Comparison of ENCODE assay signal across 1 cellular context in genomic region chr12:6965026-6965661, GRCh38.
A peak's percentile ranks its signal among the peaks of the same experiment; 100 is the strongest.
TF ChIP-seq lines count a peak whose summit lies in the region.

No MANE protein-coding gene starts in this region.

TF ChIP-seq in K562, 482 proteins besides CTCF, POLR2A, EP300 and RAD21 (continued from another document and continues in another):
- TF ChIP-seq ZNF277 (CRISPR knock-in tag; IDR thresholded peaks at IDR 0.05; ENCODE audit: borderline replicate concordance) (no peak), ZNF668 (CRISPR knock-in tag; IDR thresholded peaks at IDR 0.05) (peak; percentile 46; the same call in 1 of the 2 replicates), NKRF (IDR thresholded peaks at IDR 0.05; ENCODE audit: borderline replicate concordance) (peak; percentile 35; the same call in 1 of the 2 replicates), ZBTB17 (CRISPR knock-in tag; IDR thresholded peaks at IDR 0.05) (peak; percentile 47; the same call in 1 of the 2 replicates), HCFC1 (IDR thresholded peaks at IDR 0.05; ENCODE audit: low read depth, low read length) (peak; percentile 9; the same call in 1 of the 2 replicates), CHD2 (IDR thresholded peaks at IDR 0.05; ENCODE audit: low read depth, low read length) (no peak), KAT7 (CRISPR knock-in tag; IDR thresholded peaks at IDR 0.05; ENCODE audit: borderline replicate concordance) (0 out of 2 replicates have a peak, but pooled peaks have one; percentile 29), PBX2 (CRISPR knock-in tag; IDR thresholded peaks at IDR 0.05; ENCODE audit: low read depth) (no peak), PBX2 (tag; conservative IDR thresholded peaks at IDR 0.05; ENCODE audit: low read depth) (no peak), TCF3 (CRISPR knock-in tag; IDR thresholded peaks at IDR 0.05) (no peak), SREBF2 (CRISPR knock-in tag; IDR thresholded peaks at IDR 0.05) (no peak), YY1 (IDR thresholded peaks at IDR 0.05; ENCODE audit: borderline replicate concordance in 1 of 3, control insufficient read depth in 1 of 3, extremely low read depth in 1 of 3, insufficient read depth in 3 of 3, insufficient read length in 1 of 3, insufficient replicate concordance in 2 of 3, low read depth in 1 of 3, low read length in 2 of 3) (peak in 2 of 3 experiments; percentile 23 to 39), SP1 (CRISPR knock-in tag; IDR thresholded peaks at IDR 0.05) (peak; percentile 37; the same call in 1 of the 2 replicates), MYC (IDR thresholded peaks at IDR 0.05; ENCODE audit: low read depth, low read length) (peak; percentile 94), MYC (CRISPR knock-in tag; IDR thresholded peaks at IDR 0.05; ENCODE audit: borderline replicate concordance, low read depth) (no peak), ZNF282 (CRISPR knock-in tag; IDR thresholded peaks at IDR 0.05) (no peak), NFYB (IDR thresholded peaks at IDR 0.05; ENCODE audit: extremely low read depth, insufficient read length) (no peak), MNT (conservative IDR thresholded peaks at IDR 0.05) (peak; percentile 84 to 86), MXD1 (CRISPR knock-in tag; IDR thresholded peaks at IDR 0.05; ENCODE audit: borderline replicate concordance, poor library complexity, severe bottlenecking) (peak; percentile 24), ZBTB9 (CRISPR knock-in tag; IDR thresholded peaks at IDR 0.05) (0 out of 2 replicates have a peak, but pooled peaks have one; percentile 39), ZNF592 (IDR thresholded peaks at IDR 0.05) (peak; percentile 95), MCM7 (IDR thresholded peaks at IDR 0.05) (no peak), ZNF354B (CRISPR knock-in tag; IDR thresholded peaks at IDR 0.05) (no peak), BCLAF1 (IDR thresholded peaks at IDR 0.05; ENCODE audit: borderline replicate concordance in 1 of 2, control insufficient read depth in 1 of 2, low read depth in 2 of 2, low read length in 1 of 2) (no peak), SNAPC5 (CRISPR knock-in tag; IDR thresholded peaks at IDR 0.05) (no peak), KLF6 (CRISPR knock-in tag; IDR thresholded peaks at IDR 0.05; ENCODE audit: borderline replicate concordance) (0 out of 2 replicates have a peak, but pooled peaks have one; percentile 46), ZNF644 (tag; IDR thresholded peaks at IDR 0.05; ENCODE audit: low read depth) (no peak), THAP7 (CRISPR knock-in tag; IDR thresholded peaks at IDR 0.05) (no peak), USF2 (CRISPR knock-in tag; IDR thresholded peaks at IDR 0.05) (peak; percentile 33; the same call in 1 of the 2 replicates), ZHX1 (conservative IDR thresholded peaks at IDR 0.05; ENCODE audit: low read length) (no peak), SRSF7 (optimal IDR thresholded peaks at IDR 0.05; ENCODE audit: low read depth, low read length) (no peak), ZNF696 (CRISPR knock-in tag; conservative IDR thresholded peaks at IDR 0.05) (no peak)
